ENCODE assay signal across 15 cellular contexts in genomic region chr3:24141548-24141947, GRCh38.
"Had no signal": no experiment of that assay in that cellular context is flagged by ENCODE, and none has a peak within 500 bp of the region (broad histone marks: within the 10 kb centered on the region; RNA-seq: fewer than 3 reads in every experiment).

No MANE protein-coding gene starts in this region.

- DNase-seq: colonic mucosa; dermis blood vessel endothelial cell; effector memory CD4-positive, alpha-beta T cell; glutamatergic neuron; left ventricle myocardium superior; lower lobe of right lung; naive B cell; right cardiac atrium; small intestine; stimulated activated CD4-positive, alpha-beta T cell treated with anti-CD3 and anti-CD28 coated beads, Interleukin-15, amount 100 ng/mL, for 24 hours; stimulated activated CD4-positive, alpha-beta T cell treated with anti-CD3 and anti-CD28 coated beads, Interleukin-2, amount 100 ng/mL, for 48 hours; stimulated activated naive B cell treated with anti-CD40 and anti-IgM and Interleukin-4, amounts not matched to agents 10 μg/mL and 1 μg/mL and 100 μg/mL, for 72 hours; thyroid gland had no signal

- H3K9me3 ChIP-seq: colonic mucosa, lower lobe of right lung, prostate gland, thyroid gland had no signal

- H3K4me3 ChIP-seq: colonic mucosa, lower lobe of right lung, neural progenitor cell, prostate gland, thyroid gland had no signal

- H3K36me3 ChIP-seq: colonic mucosa, lower lobe of right lung, neural progenitor cell, prostate gland, thyroid gland had no signal

- ATAC-seq: left ventricle myocardium superior; lower lobe of right lung; right cardiac atrium; stimulated activated naive B cell treated with anti-CD40 and anti-IgM and Interleukin-4, amounts not matched to agents 10 μg/mL and 1 μg/mL and 100 μg/mL, for 72 hours had no signal

- H3K27ac ChIP-seq: colonic mucosa, lower lobe of right lung, neural progenitor cell, thyroid gland had no signal

- H3K27me3 ChIP-seq: colonic mucosa, neural progenitor cell, thyroid gland had no signal

- H3K9ac ChIP-seq: neural progenitor cell had no signal

- H2AFZ ChIP-seq: neural progenitor cell had no signal

- H3K4me1 ChIP-seq: colonic mucosa, neural progenitor cell had no signal

- H3K4me2 ChIP-seq: neural progenitor cell had no signal
